Comparison of ENCODE assay signal across 16 cellular contexts in the genomic region with DNA sequence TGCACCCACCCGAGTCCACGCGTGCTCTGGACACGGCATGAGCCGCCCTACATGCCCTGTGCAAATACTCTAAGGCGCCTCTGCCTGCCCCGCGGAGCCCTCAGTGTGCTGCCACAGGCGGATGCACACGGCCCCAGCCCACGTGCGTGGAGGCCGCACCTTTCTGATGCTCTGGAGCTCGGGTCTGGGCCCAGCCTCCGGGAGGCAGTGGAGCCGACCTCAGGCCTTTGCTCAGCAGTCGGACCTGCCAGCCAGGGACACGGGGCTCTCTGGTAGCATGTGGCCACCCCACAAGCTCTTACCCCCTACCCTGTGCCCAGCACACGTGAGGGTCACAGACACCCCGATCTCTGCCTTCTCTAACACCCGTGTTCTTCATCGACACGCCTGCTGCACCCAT. TPM values are rescaled to one million over a fixed set of nuclear protein-coding genes. Genes with fewer than 3 reads are reported as not detected.
DNase-seq lines count a peak whose midpoint lies in the region; ATAC-seq, FAIRE-seq and TF ChIP-seq lines count a peak whose summit lies in the region.
"Had no signal": no experiment of that assay in that cellular context is flagged by ENCODE, and none has a peak within 500 bp of the region (broad histone marks: within the 10 kb centered on the region; RNA-seq: fewer than 3 reads in every experiment).

No MANE protein-coding gene starts in this region.

- WGBS in H1 (ENCODE audit: extremely low coverage in 1 of 2, insufficient coverage in 1 of 2, insufficient read length in 1 of 2, insufficient replicate concordance in 2 of 2, low coverage in 1 of 2, low lambda C conversion rate in 2 of 2, missing lambda C conversion rate in 1 of 2), 2 experiments, result 94% methylated on average over 22 of the region's 23 CpGs; no CpG with 5 or more reads in 1 of the 2 experiments
- 89 to 91% methylated on average over 17 to 23 of the region's 23 CpGs for WGBS in lower leg skin, 2 donors

- H3K23ac ChIP-seq in H1 (ENCODE audit: insufficient read length), result no peak overlapping the region

- no peak for FAIRE-seq in H1 (lab: Jason Lieb, UNC)
- FAIRE-seq: RCC 7860 had no signal

- H4K91ac ChIP-seq in H1 (replicated peaks; ENCODE audit: insufficient read length, low read length), result peak overlapping the region; percentile 73

- intact Hi-C loops in CD4-positive, alpha-beta T cell (cut with DNase I, micrococcal nuclease), result no loop called here
- intact Hi-C loops in lower leg skin (cut with DNase I; ENCODE audit: low total_unique reads), result no loop called here

- peaks cover 0 to 9% (median 3%) of the 10 kb centered on the region in 4 experiments; a peak in 3 of 7 replicates for H3K4me1 ChIP-seq in H1 (replicated peaks in 1 of 4; ENCODE audit: control insufficient read depth in 3 of 4, insufficient read depth in 4 of 4, low read length in 3 of 4)
- H3K4me1 ChIP-seq: SJSA1 had no signal

- peaks cover 5% of the 10 kb centered on the region for H3K4me1 Mint-ChIP-seq in CD4-positive, alpha-beta T cell (ENCODE audit: low read depth)
- peaks cover 12% of the 10 kb centered on the region for H3K4me1 Mint-ChIP-seq in nephron progenitor cell

- H4K8ac ChIP-seq in H1 (ENCODE audit: extremely low read depth, insufficient read depth, low read length), result no peak overlapping the region

- no peak overlapping the region for H3K4me3 ChIP-seq in H7 (ENCODE audit: insufficient read depth, low read depth, low read length)
- no peak overlapping the region for H3K4me3 ChIP-seq in H1 (ENCODE audit: extremely low read depth in 1 of 4, insufficient read depth in 2 of 4, low read depth in 3 of 4, low read length in 4 of 4)
- H3K4me3 ChIP-seq in lower leg skin (ENCODE audit: low read depth, poor library complexity, severe bottlenecking), result no peak overlapping the region
- H3K4me3 ChIP-seq: SJSA1 had no signal

- CTCF ChIA-PET in CD4-positive, alpha-beta T cell (lab: Charles Lee), result no interaction called here
- CTCF ChIA-PET in H1 (lab: Charles Lee; ENCODE audit: partially characterized antibody), result interaction anchor here (1.2 to 1.7 kb wide), 2 partner anchors 13 to 59 kb away, joined by 4 to 7 read pairs; no protein-coding TSS in a partner anchor

- no peaks in the 10 kb centered on the region for H3K27me3 ChIP-seq in CD4-positive, alpha-beta T cell (ENCODE audit: control insufficient read depth, insufficient read depth, low read length)
- H3K27me3 ChIP-seq in H7 (ENCODE audit: control insufficient read depth, insufficient read depth, low read length) (no peaks in the 10 kb centered on the region), H1 (replicated peaks in 1 of 4; ENCODE audit: control insufficient read depth in 3 of 4, extremely low read depth in 1 of 4, insufficient read depth in 3 of 4, low read length in 3 of 4) (no peaks in the 10 kb centered on the region)
- H3K27me3 ChIP-seq: SJSA1 had no signal

- no peaks in the 10 kb centered on the region for H3K9me3 Mint-ChIP-seq in CD4-positive, alpha-beta T cell
- H3K9me3 Mint-ChIP-seq in nephron progenitor cell, result no peaks in the 10 kb centered on the region
- H3K9me3 Mint-ChIP-seq: T-helper 2 cell treated with Interferon-gamma antibody and Interleukin-4, amounts not matched to agents 5 μg/mL and 100 μg/mL, for 36 hours had no signal

- H2BK15ac ChIP-seq in H1 (ENCODE audit: low read length), result peak overlapping the region; percentile 34; the same call in 1 of the 2 replicates

- no peak overlapping the region for H4K5ac ChIP-seq in H1 (ENCODE audit: insufficient read length, low read depth, low read length)

- peak overlapping the region; percentile 34 for H3K4me3 Mint-ChIP-seq in CD4-positive, alpha-beta T cell
- peak overlapping the region; percentile 63 for H3K4me3 Mint-ChIP-seq in nephron progenitor cell
- H3K4me3 Mint-ChIP-seq: T-helper 2 cell treated with Interferon-gamma antibody and Interleukin-4, amounts not matched to agents 5 μg/mL and 100 μg/mL, for 36 hours had no signal

- no peak overlapping the region for H3K18ac ChIP-seq in H1 (ENCODE audit: extremely low read depth, low read length)

- H3K36me3 ChIP-seq in H7 (replicated peaks; ENCODE audit: control insufficient read depth, insufficient read depth, low read length), result no peaks in the 10 kb centered on the region; the same call in none of the 2 replicates
- H3K36me3 ChIP-seq in H1 (ENCODE audit: control insufficient read depth in 2 of 4, insufficient read depth in 4 of 4, low read length in 3 of 4), result peaks cover 2 to 23% (median 10%) of the 10 kb centered on the region in 4 experiments; a peak in 4 of 8 replicates

- no peak overlapping the region for H3K9ac ChIP-seq in H1 (replicated peaks in 1 of 4; ENCODE audit: extremely low read depth in 1 of 4, low read depth in 3 of 4, low read length in 3 of 4)

- no peak for TF ChIP-seq POLR2A in H1 (IDR thresholded peaks at IDR 0.05; ENCODE audit: control extremely low read depth in 1 of 2, low read depth in 2 of 2, low read length in 2 of 2)
- no peak for TF ChIP-seq POLR2A in lower leg skin (IDR thresholded peaks at IDR 0.05)

- no peak for TF ChIP-seq RAD21 in H1 (IDR thresholded peaks at IDR 0.05 in 1 of 2, conservative IDR thresholded peaks at IDR 0.05 in 1 of 2; ENCODE audit: low read depth in 2 of 2, low read length in 2 of 2)

- H2BK20ac ChIP-seq in H1 (ENCODE audit: low read length), result no peak overlapping the region

- peaks cover 6 to 21% of the 10 kb centered on the region in 2 experiments for H4K20me1 ChIP-seq in H1 (replicated peaks in 1 of 2; ENCODE audit: control insufficient read depth in 1 of 2, insufficient read depth in 2 of 2, low read length in 2 of 2)

- POLR2A ChIA-PET in CD4-positive, alpha-beta T cell (lab: Charles Lee), result no interaction called here
- POLR2A ChIA-PET in H1 (lab: Charles Lee; ENCODE audit: partially characterized antibody), result interaction anchor here (0.8 to 2.2 kb wide), 5 partner anchors 9 to 152 kb away, joined by 3 to 9 read pairs (median 4); partner anchors contain the start of gene MIB2

- TF ChIP-seq EP300 in H1 (IDR thresholded peaks at IDR 0.05; ENCODE audit: borderline replicate concordance in 1 of 2, low read depth in 2 of 2, low read length in 2 of 2), result no peak

- H3K4ac ChIP-seq in H1 (replicated peaks; ENCODE audit: insufficient read length, low read depth, low read length), result no peak overlapping the region

- peaks cover 7% of the 10 kb centered on the region for H3K79me1 ChIP-seq in H1 (ENCODE audit: low read depth, low read length)

- peaks cover 10% of the 10 kb centered on the region; the same call in 1 of the 2 replicates for H3K23me2 ChIP-seq in H1 (ENCODE audit: low read depth, low read length)

- H3K79me2 ChIP-seq in H1 (ENCODE audit: control insufficient read depth in 1 of 2, insufficient read depth in 2 of 2, low read length in 2 of 2), result peaks cover 0 to 5% of the 10 kb centered on the region in 2 experiments; a peak in 1 of 4 replicates

- peaks cover 7% of the 10 kb centered on the region for H3K36me3 Mint-ChIP-seq in CD4-positive, alpha-beta T cell (ENCODE audit: low read depth)
- peaks cover 6% of the 10 kb centered on the region for H3K36me3 Mint-ChIP-seq in nephron progenitor cell (ENCODE audit: low read depth)

- DNase-seq in CD4-positive, alpha-beta T cell, result no peak
- DNase-seq in H7 (peak; percentile 72), H1 (ENCODE audit: low read depth in 1 of 2, low spot score in 2 of 2) (no peak), nephron progenitor cell (no peak), OCI-M2 (lab: John Stamatoyannopoulos, UW; ENCODE audit: unreplicated experiment) (no peak), lower leg skin (ENCODE audit: low spot score in 2 of 2) (no peak)
- no peak for DNase-seq in stimulated activated CD4-positive, alpha-beta T cell treated with anti-CD3 and anti-CD28 coated beads, Interleukin-4, amount 100 ng/mL, for 24 hours
- DNase-seq: COR-L47; dermis blood vessel endothelial cell; foreskin fibroblast; NCI-H1417; NCI-H510A treated with DMSO at 0.1 percent for 48 hours; stimulated activated naive CD4-positive, alpha-beta T cell treated with Interleukin-2 at 50 U/mL for 16 hours had no signal

- H3K27ac ChIP-seq in CD4-positive, alpha-beta T cell (ENCODE audit: low read depth, low read length), result no peak overlapping the region
- no peak overlapping the region for H3K27ac ChIP-seq in H1 (ENCODE audit: low read depth, low read length)
- H3K27ac ChIP-seq: SJSA1 had no signal

- peak overlapping the region in 1 of 2 experiments; percentile 80; a peak in 1 of 4 replicates for H3K4me2 ChIP-seq in H1 (ENCODE audit: insufficient read depth in 1 of 2, low read depth in 2 of 2, low read length in 2 of 2)

- ATAC-seq in CD4-positive, alpha-beta T cell (ENCODE audit: poor library complexity), result no peak

- H2BK12ac ChIP-seq in H1 (ENCODE audit: low read depth, low read length), result no peak overlapping the region

- H3K56ac ChIP-seq in H1 (replicated peaks; ENCODE audit: insufficient read length, low read depth, low read length), result no peak overlapping the region

- no peak overlapping the region for H2BK5ac ChIP-seq in H1 (ENCODE audit: low read depth, low read length)

- H2BK120ac ChIP-seq in H1 (replicated peaks; ENCODE audit: low read depth, low read length), result no peak overlapping the region

- no peak overlapping the region for H3K14ac ChIP-seq in H1 (ENCODE audit: insufficient read length)

- H3K27me3 Mint-ChIP-seq in CD4-positive, alpha-beta T cell, result no peaks in the 10 kb centered on the region
- no peaks in the 10 kb centered on the region for H3K27me3 Mint-ChIP-seq in nephron progenitor cell (ENCODE audit: low read depth, poor library complexity)

- no peak overlapping the region for H3K27ac Mint-ChIP-seq in CD4-positive, alpha-beta T cell
- no peak overlapping the region for H3K27ac Mint-ChIP-seq in nephron progenitor cell
- H3K27ac Mint-ChIP-seq: T-helper 2 cell treated with Interferon-gamma antibody and Interleukin-4, amounts not matched to agents 5 μg/mL and 100 μg/mL, for 36 hours had no signal

- H2AFZ ChIP-seq in H1 (ENCODE audit: low read length), result no peak overlapping the region

- no peak for TF ChIP-seq CTCF in CD4-positive, alpha-beta T cell (IDR thresholded peaks at IDR 0.05)
- TF ChIP-seq CTCF in H1 (IDR thresholded peaks at IDR 0.05; ENCODE audit: control extremely low read depth in 1 of 3, insufficient read depth in 1 of 3, low read depth in 1 of 3, low read length in 3 of 3) (no peak), nephron progenitor cell (IDR thresholded peaks at IDR 0.05) (no peak), lower leg skin (IDR thresholded peaks at IDR 0.05) (no peak)

- H2AK5ac ChIP-seq in H1 (ENCODE audit: low read depth, low read length), result no peak overlapping the region

- no peaks in the 10 kb centered on the region for H3K9me3 ChIP-seq in CD4-positive, alpha-beta T cell (ENCODE audit: control insufficient read depth, low read length)
- H3K9me3 ChIP-seq in H1 (ENCODE audit: insufficient read depth in 2 of 2, low read depth in 1 of 2, low read length in 1 of 2), result no peaks in the 10 kb centered on the region
- H3K9me3 ChIP-seq: SJSA1 had no signal

RNA-seq across cellular contexts. Expression of gene TMEM240, which starts 2.1 kb away (rescaled TPM):
- 1 to 10 TPM in 1 of 2 experiments, under 1 TPM in 1; 0.75 to 1.5 TPM for total RNA-seq in CD4-positive, alpha-beta T cell
- 13.6 and 14.3 TPM in 2 replicates for total RNA-seq in H7 (2014; rRNA removed; shearing (Covaris generic))
- 3.6 and 6.6 TPM in 2 replicates for total RNA-seq in H1 (2021; fragmentation: NEBNext Ultra II Directional; extraction: Animal tissue kit (Norgen Biotek cat#: 25700))
- 5.7 and 7.6 TPM in 2 replicates for polyA plus RNA-seq in H1 (2011; rRNA removed)
- polyA plus RNA-seq in H1 (2011; cell fraction: cytosol; rRNA removed), result 4.6 TPM
- polyA plus RNA-seq in H1 (2011; cell fraction: nucleus; rRNA removed), result 20.3 TPM
- polyA plus RNA-seq in H1 (2012, experiment 1 of 2), result 3.9 to 8.7 TPM (median 7.5 TPM) in 4 replicates
- 3.6 TPM for polyA plus RNA-seq in H1 (2012, experiment 2 of 2)
- 3.3 TPM for polyA plus RNA-seq in H1 (2013, experiment 1 of 2)
- polyA plus RNA-seq in H1 (2013, experiment 2 of 2), result 2.3 TPM
- polyA minus RNA-seq in H1 (2011; rRNA and poly(A)+ RNA removed), result 0.57 and 1.1 TPM in 2 replicates
- not detected for polyA minus RNA-seq in H1 (2011; cell fraction: cytosol; rRNA and poly(A)+ RNA removed)
- 2.5 TPM for polyA minus RNA-seq in H1 (2011; cell fraction: nucleus; rRNA and poly(A)+ RNA removed)
- 1 to 10 TPM in 2 of 4 donors, under 1 TPM in 1, not detected in 1; 0.57 to 2.6 (median 2.0) TPM for total RNA-seq in lower leg skin

RNA-seq across cellular contexts. Expression of gene ATAD3A, which starts 26.4 kb away (rescaled TPM):
- total RNA-seq in CD4-positive, alpha-beta T cell, result 10 to 100 TPM; 17.0 to 19.5 TPM
- 105 and 113 TPM in 2 replicates for total RNA-seq in H7 (2014; rRNA removed; shearing (Covaris generic))
- 63.7 and 64.7 TPM in 2 replicates for total RNA-seq in H1 (2021; fragmentation: NEBNext Ultra II Directional; extraction: Animal tissue kit (Norgen Biotek cat#: 25700))
- 28.3 and 46.7 TPM in 2 replicates for polyA plus RNA-seq in H1 (2011; rRNA removed)
- polyA plus RNA-seq in H1 (2011; cell fraction: cytosol; rRNA removed), result 44.7 TPM
- polyA plus RNA-seq in H1 (2011; cell fraction: nucleus; rRNA removed), result 62.6 TPM
- polyA plus RNA-seq in H1 (2012, experiment 1 of 2), result 32.8 to 59.1 TPM (median 55.6 TPM) in 4 replicates
- 37.3 TPM for polyA plus RNA-seq in H1 (2012, experiment 2 of 2)
- polyA plus RNA-seq in H1 (2013, experiment 1 of 2), result 32.6 TPM
- 31.7 TPM for polyA plus RNA-seq in H1 (2013, experiment 2 of 2)
- polyA minus RNA-seq in H1 (2011; rRNA and poly(A)+ RNA removed), result 16.2 and 18.2 TPM in 2 replicates
- polyA minus RNA-seq in H1 (2011; cell fraction: cytosol; rRNA and poly(A)+ RNA removed), result 33.1 TPM
- polyA minus RNA-seq in H1 (2011; cell fraction: nucleus; rRNA and poly(A)+ RNA removed), result 21.4 TPM
- 10 to 100 TPM; 23.2 to 33.3 (median 26.9) TPM for total RNA-seq in lower leg skin

RNA-seq across cellular contexts. Expression of gene SSU72, which starts 36.3 kb away (rescaled TPM):
- total RNA-seq in CD4-positive, alpha-beta T cell, result 100 to 1,000 TPM in 1 of 2 experiments, 10 to 100 TPM in 1; 95.4 to 101 TPM
- 80.7 and 94.3 TPM in 2 replicates for total RNA-seq in H7 (2014; rRNA removed; shearing (Covaris generic))
- total RNA-seq in H1 (2021; fragmentation: NEBNext Ultra II Directional; extraction: Animal tissue kit (Norgen Biotek cat#: 25700)), result 165 and 170 TPM in 2 replicates
- polyA plus RNA-seq in H1 (2011; rRNA removed), result 110 and 116 TPM in 2 replicates
- polyA plus RNA-seq in H1 (2011; cell fraction: cytosol; rRNA removed), result 122 TPM
- polyA plus RNA-seq in H1 (2011; cell fraction: nucleus; rRNA removed), result 110 TPM
- polyA plus RNA-seq in H1 (2012, experiment 1 of 2), result 156 to 180 TPM (median 158 TPM) in 4 replicates
- 198 TPM for polyA plus RNA-seq in H1 (2012, experiment 2 of 2)
- polyA plus RNA-seq in H1 (2013, experiment 1 of 2), result 143 TPM
- 148 TPM for polyA plus RNA-seq in H1 (2013, experiment 2 of 2)
- polyA minus RNA-seq in H1 (2011; rRNA and poly(A)+ RNA removed), result 59.2 and 65.6 TPM in 2 replicates
- polyA minus RNA-seq in H1 (2011; cell fraction: cytosol; rRNA and poly(A)+ RNA removed), result 91.6 TPM
- polyA minus RNA-seq in H1 (2011; cell fraction: nucleus; rRNA and poly(A)+ RNA removed), result 66.4 TPM
- total RNA-seq in lower leg skin, result 100 to 1,000 TPM in 3 of 4 donors, 10 to 100 TPM in 1; 96.4 to 163 (median 123) TPM
